ENCODE assay signal across 10 cellular contexts in genomic region chr19:13689050-13689449, GRCh38.
DNase-seq lines count a peak whose midpoint lies in the region; ATAC-seq and TF ChIP-seq lines count a peak whose summit lies in the region.
"Had no signal": no experiment of that assay in that cellular context is flagged by ENCODE, and none has a peak within 500 bp of the region (broad histone marks: within the 10 kb centered on the region; RNA-seq: fewer than 3 reads in every experiment).

No MANE protein-coding gene starts in this region.

- H3K9me3 Mint-ChIP-seq in endothelial cell (ENCODE audit: unreplicated experiment): no peaks in the 10 kb centered on the region
- H3K9me3 Mint-ChIP-seq: T-cell had no signal

- H3K36me3 Mint-ChIP-seq in endothelial cell (ENCODE audit: low read depth, unreplicated experiment): no peaks in the 10 kb centered on the region
- H3K36me3 Mint-ChIP-seq: T-cell had no signal

- TF ChIP-seq CTCF in endothelial cell (IDR thresholded peaks at IDR 0.05; ENCODE audit: unreplicated experiment): no peak

- H3K4me3 Mint-ChIP-seq in endothelial cell (ENCODE audit: unreplicated experiment): no peak overlapping the region
- H3K4me3 Mint-ChIP-seq: T-cell had no signal

- no peak overlapping the region for H3K27ac Mint-ChIP-seq in endothelial cell (ENCODE audit: unreplicated experiment)
- H3K27ac Mint-ChIP-seq: T-cell had no signal

- DNase-seq in AG20443 (ENCODE audit: low spot score): peak; percentile 45
- DNase-seq in EH (ENCODE audit: low read depth): peak; percentile 46
- peak; percentile 82 for DNase-seq in NCI-H69 (lab: John Stamatoyannopoulos, UW)
- peak; percentile 4 for DNase-seq in endothelial cell (ENCODE audit: low spot score)
- DNase-seq in T1000 (lab: John Stamatoyannopoulos, UW): no peak

- ATAC-seq in HG03565 (IDR thresholded peaks at IDR 0.05; ENCODE audit: unreplicated experiment): no peak
- no peak for ATAC-seq in GM21381 (IDR thresholded peaks at IDR 0.05; ENCODE audit: unreplicated experiment)
- no peak for ATAC-seq in GM19035 (IDR thresholded peaks at IDR 0.05; ENCODE audit: unreplicated experiment)
- ATAC-seq: body of pancreas, T-cell had no signal

- H3K27me3 Mint-ChIP-seq in endothelial cell (ENCODE audit: unreplicated experiment): peaks cover 2% of the 10 kb centered on the region

- no peaks in the 10 kb centered on the region for H3K4me1 Mint-ChIP-seq in endothelial cell (ENCODE audit: unreplicated experiment)
